3 cellular contexts compared by ENCODE assay signal in the genomic region with DNA sequence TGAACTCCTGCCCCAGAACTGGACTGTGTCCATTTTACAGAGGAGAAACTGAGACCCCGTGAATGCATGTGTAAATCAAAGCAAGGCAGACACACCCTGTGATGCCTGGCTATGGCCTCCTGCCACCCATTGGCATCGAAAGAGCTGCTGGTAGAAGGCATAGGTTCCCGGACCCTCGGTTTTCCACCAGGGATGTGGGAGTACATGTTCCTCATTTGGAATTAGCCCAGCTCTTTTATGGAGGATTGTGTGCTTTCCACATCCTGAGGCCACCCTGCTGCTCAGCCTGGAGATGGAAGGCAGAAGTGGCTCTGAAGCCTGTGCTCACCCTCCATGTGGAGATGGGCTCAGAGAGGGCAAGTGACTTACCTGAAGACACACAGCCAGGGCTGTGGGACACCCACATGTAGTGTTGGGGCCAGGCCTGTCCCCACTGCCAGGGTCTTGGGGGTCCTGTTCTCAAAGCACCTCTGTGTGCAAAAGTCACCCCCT.
TF ChIP-seq lines count a peak whose summit lies in the region.

No MANE protein-coding gene starts in this region.

TF ChIP-seq in A549, 52 proteins besides CTCF, POLR2A, EP300 and RAD21:
- TF ChIP-seq PHF8 (IDR thresholded peaks at IDR 0.05; ENCODE audit: borderline replicate concordance, low read depth) (no peak), ZFP36 (IDR thresholded peaks at IDR 0.05; ENCODE audit: borderline replicate concordance, partially characterized antibody) (peak; percentile 67)

TF ChIP-seq in HepG2, 621 proteins besides CTCF, POLR2A, EP300 and RAD21:
- TF ChIP-seq CENPT (CRISPR knock-in tag; IDR thresholded peaks at IDR 0.05; ENCODE audit: low read depth) (0 out of 2 replicates have a peak, but pooled peaks have one; percentile 30), ZNF629 (CRISPR knock-in tag; conservative IDR thresholded peaks at IDR 0.05) (peak; percentile 90), HDAC2 (CRISPR knock-in tag; IDR thresholded peaks at IDR 0.05) (0 out of 2 replicates have a peak, but pooled peaks have one; percentile 15), RXRB (CRISPR knock-in tag; IDR thresholded peaks at IDR 0.05; ENCODE audit: borderline replicate concordance) (no peak), ZNF251 (CRISPR knock-in tag; IDR thresholded peaks at IDR 0.05) (no peak), PAX8 (CRISPR knock-in tag; IDR thresholded peaks at IDR 0.05; ENCODE audit: borderline replicate concordance) (no peak), ZMYM3 (CRISPR knock-in tag; IDR thresholded peaks at IDR 0.05) (peak; percentile 89), SOX13 (IDR thresholded peaks at IDR 0.05) (no peak), SOX13 (CRISPR knock-in tag; conservative IDR thresholded peaks at IDR 0.05 in 1 of 2, IDR thresholded peaks at IDR 0.05 in 1 of 2) (0 out of 4 replicates have a peak, but pooled peaks of 1 of the 2 experiments have one; percentile 6), FLYWCH1 (CRISPR knock-in tag; IDR thresholded peaks at IDR 0.05) (no peak), ZNF768 (CRISPR knock-in tag; IDR thresholded peaks at IDR 0.05) (peak; percentile 100), NFE2 (CRISPR knock-in tag; IDR thresholded peaks at IDR 0.05) (no peak), ZNF780A (CRISPR knock-in tag; IDR thresholded peaks at IDR 0.05) (no peak), ZMYM2 (CRISPR knock-in tag; IDR thresholded peaks at IDR 0.05) (0 out of 2 replicates have a peak, but pooled peaks have one; percentile 31), HDAC1 (CRISPR knock-in tag; IDR thresholded peaks at IDR 0.05) (0 out of 2 replicates have a peak, but pooled peaks have one; percentile 24), CHD4 (IDR thresholded peaks at IDR 0.05; ENCODE audit: borderline replicate concordance, low read length) (peak; percentile 91; the same call in 1 of the 2 replicates), KDM1A (CRISPR knock-in tag; IDR thresholded peaks at IDR 0.05) (0 out of 2 replicates have a peak, but pooled peaks have one; percentile 7), ZNF749 (CRISPR knock-in tag; IDR thresholded peaks at IDR 0.05; ENCODE audit: borderline replicate concordance) (0 out of 2 replicates have a peak, but pooled peaks have one; percentile 48), ZNF350 (CRISPR knock-in tag; IDR thresholded peaks at IDR 0.05; ENCODE audit: borderline replicate concordance, low read depth) (0 out of 2 replicates have a peak, but pooled peaks have one; percentile 10), ZSCAN21 (CRISPR knock-in tag; IDR thresholded peaks at IDR 0.05; ENCODE audit: borderline replicate concordance) (0 out of 2 replicates have a peak, but pooled peaks have one; percentile 17)
- TF ChIP-seq, protein P1, sequence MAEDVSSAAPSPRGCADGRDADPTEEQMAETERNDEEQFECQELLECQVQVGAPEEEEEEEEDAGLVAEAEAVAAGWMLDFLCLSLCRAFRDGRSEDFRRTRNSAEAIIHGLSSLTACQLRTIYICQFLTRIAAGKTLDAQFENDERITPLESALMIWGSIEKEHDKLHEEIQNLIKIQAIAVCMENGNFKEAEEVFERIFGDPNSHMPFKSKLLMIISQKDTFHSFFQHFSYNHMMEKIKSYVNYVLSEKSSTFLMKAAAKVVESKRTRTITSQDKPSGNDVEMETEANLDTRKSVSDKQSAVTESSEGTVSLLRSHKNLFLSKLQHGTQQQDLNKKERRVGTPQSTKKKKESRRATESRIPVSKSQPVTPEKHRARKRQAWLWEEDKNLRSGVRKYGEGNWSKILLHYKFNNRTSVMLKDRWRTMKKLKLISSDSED (CRISPR knock-in tag; IDR thresholded peaks at IDR 0.05): 0 out of 2 replicates have a peak, but pooled peaks have one; percentile 25
- TF ChIP-seq, protein P2, sequence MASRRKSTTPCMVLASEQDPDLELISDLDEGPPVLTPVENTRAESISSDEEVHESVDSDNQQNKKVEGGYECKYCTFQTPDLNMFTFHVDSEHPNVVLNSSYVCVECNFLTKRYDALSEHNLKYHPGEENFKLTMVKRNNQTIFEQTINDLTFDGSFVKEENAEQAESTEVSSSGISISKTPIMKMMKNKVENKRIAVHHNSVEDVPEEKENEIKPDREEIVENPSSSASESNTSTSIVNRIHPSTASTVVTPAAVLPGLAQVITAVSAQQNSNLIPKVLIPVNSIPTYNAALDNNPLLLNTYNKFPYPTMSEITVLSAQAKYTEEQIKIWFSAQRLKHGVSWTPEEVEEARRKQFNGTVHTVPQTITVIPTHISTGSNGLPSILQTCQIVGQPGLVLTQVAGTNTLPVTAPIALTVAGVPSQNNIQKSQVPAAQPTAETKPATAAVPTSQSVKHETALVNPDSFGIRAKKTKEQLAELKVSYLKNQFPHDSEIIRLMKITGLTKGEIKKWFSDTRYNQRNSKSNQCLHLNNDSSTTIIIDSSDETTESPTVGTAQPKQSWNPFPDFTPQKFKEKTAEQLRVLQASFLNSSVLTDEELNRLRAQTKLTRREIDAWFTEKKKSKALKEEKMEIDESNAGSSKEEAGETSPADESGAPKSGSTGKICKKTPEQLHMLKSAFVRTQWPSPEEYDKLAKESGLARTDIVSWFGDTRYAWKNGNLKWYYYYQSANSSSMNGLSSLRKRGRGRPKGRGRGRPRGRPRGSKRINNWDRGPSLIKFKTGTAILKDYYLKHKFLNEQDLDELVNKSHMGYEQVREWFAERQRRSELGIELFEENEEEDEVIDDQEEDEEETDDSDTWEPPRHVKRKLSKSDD (CRISPR knock-in tag; IDR thresholded peaks at IDR 0.05; ENCODE audit: low read depth): 0 out of 2 replicates have a peak, but pooled peaks have one; percentile 56

TF ChIP-seq in WTC11, 78 proteins besides CTCF, POLR2A, EP300 and RAD21:
- no peak for TF ChIP-seq ZBTB21 (CRISPR knock-in tag; IDR thresholded peaks at IDR 0.05; ENCODE audit: borderline replicate concordance)
TF ChIP-seq in WTC11: peak in this region for 0.
